ENCODE assay signal across 1 cellular context in the genomic region with DNA sequence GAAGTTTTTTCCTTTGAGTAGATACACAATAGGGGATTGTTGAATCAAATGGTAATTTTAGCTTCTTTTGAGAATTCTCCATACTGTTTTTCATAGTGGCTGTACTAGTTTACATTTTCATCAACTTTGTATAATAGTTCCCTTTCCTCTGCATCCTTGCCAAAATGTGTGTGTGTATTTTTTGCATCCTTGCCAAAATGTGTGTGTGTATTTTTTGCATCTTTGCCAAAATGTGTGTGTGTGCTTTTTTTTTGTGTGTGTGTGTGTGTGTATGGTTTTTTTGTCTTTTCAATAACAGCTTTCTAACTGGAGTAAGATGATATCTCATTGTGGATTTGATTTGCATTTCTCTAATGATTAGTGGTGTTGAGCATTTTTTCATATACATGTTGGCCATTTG.
TF ChIP-seq lines count a peak whose summit lies in the region.

No MANE protein-coding gene starts in this region.

TF ChIP-seq in HEK293, 187 proteins besides CTCF, POLR2A, EP300 and RAD21 (continued from another document):
- TF ChIP-seq, protein P1, sequence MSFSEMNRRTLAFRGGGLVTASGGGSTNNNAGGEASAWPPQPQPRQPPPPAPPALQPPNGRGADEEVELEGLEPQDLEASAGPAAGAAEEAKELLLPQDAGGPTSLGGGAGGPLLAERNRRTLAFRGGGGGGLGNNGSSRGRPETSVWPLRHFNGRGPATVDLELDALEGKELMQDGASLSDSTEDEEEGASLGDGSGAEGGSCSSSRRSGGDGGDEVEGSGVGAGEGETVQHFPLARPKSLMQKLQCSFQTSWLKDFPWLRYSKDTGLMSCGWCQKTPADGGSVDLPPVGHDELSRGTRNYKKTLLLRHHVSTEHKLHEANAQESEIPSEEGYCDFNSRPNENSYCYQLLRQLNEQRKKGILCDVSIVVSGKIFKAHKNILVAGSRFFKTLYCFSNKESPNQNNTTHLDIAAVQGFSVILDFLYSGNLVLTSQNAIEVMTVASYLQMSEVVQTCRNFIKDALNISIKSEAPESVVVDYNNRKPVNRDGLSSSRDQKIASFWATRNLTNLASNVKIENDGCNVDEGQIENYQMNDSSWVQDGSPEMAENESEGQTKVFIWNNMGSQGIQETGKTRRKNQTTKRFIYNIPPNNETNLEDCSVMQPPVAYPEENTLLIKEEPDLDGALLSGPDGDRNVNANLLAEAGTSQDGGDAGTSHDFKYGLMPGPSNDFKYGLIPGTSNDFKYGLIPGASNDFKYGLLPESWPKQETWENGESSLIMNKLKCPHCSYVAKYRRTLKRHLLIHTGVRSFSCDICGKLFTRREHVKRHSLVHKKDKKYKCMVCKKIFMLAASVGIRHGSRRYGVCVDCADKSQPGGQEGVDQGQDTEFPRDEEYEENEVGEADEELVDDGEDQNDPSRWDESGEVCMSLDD (tag by site-specific recombination; IDR thresholded peaks at IDR 0.05) = no peak
TF ChIP-seq in HEK293: peak in this region for 1.
